ENCODE assay signal across 8 cellular contexts in genomic region chr3:99172736-99173657, GRCh38.
DNase-seq lines count a peak whose midpoint lies in the region; ATAC-seq and TF ChIP-seq lines count a peak whose summit lies in the region.

No MANE protein-coding gene starts in this region.

- H3K4me3 ChIP-seq in GM23338 (no peak overlapping the region), fibroblast of pulmonary artery (replicated peaks; ENCODE audit: low read depth, low read length) (no peak overlapping the region)

- H3K27me3 ChIP-seq in GM23338 (ENCODE audit: insufficient read depth): no peaks in the 10 kb centered on the region

- no peaks in the 10 kb centered on the region for H3F3A ChIP-seq in GM23338 (replicated peaks; ENCODE audit: low read depth)

- ATAC-seq in GM23338: peak; percentile 96

- no peak overlapping the region for H3K27ac Mint-ChIP-seq in GM23338

- intact Hi-C loops in posterior vena cava (cut with DNase I): loop anchor here in 1 of 2 donors (5.0 kb wide), 1 partner anchor 151 kb away; no protein-coding TSS in a partner anchor

- H3K4me1 Mint-ChIP-seq in GM23338: no peaks in the 10 kb centered on the region

- H3K4me3 Mint-ChIP-seq in GM23338: no peak overlapping the region

- no peaks in the 10 kb centered on the region for H3K79me2 ChIP-seq in GM23338 (replicated peaks; ENCODE audit: insufficient read depth)

- peak; percentile 61 for DNase-seq in activated effector memory CD4-positive, alpha-beta T cell treated with anti-CD3 and anti-CD28 coated beads, Interleukin-2, amount 50 U/mL, for 16 hours
- no peak for DNase-seq in activated effector memory CD4-positive, alpha-beta T cell treated with Interleukin-2 at 50 U/mL for 16 hours
- DNase-seq in GM23338 (ENCODE audit: low spot score): peak; percentile 84
- peak; percentile 82 for DNase-seq in M059J (ENCODE audit: low read depth)
- peak; percentile 69 for DNase-seq in SW480 (ENCODE audit: low spot score)
- DNase-seq in fibroblast of pulmonary artery (ENCODE audit: low read depth): peak; percentile 88
- peak; percentile 59 for DNase-seq in posterior vena cava (ENCODE audit: low spot score)
- DNase-seq in NCI-H345 (lab: John Stamatoyannopoulos, UW): no peak

- H4K20me1 ChIP-seq in GM23338 (replicated peaks; ENCODE audit: insufficient read depth): no peaks in the 10 kb centered on the region

- no peaks in the 10 kb centered on the region for H3K36me3 Mint-ChIP-seq in GM23338 (ENCODE audit: low read depth)

- no peaks in the 10 kb centered on the region for H3K4me1 ChIP-seq in GM23338 (ENCODE audit: insufficient read depth)

- H3K9me2 ChIP-seq in GM23338 (ENCODE audit: insufficient read depth): no peaks in the 10 kb centered on the region

- H3K27me3 Mint-ChIP-seq in GM23338 (ENCODE audit: insufficient read depth, low read depth, poor library complexity): no peaks in the 10 kb centered on the region

- H3K27ac ChIP-seq in GM23338 (ENCODE audit: low read depth): no peak overlapping the region

- H2AFZ ChIP-seq in GM23338: peak overlapping the region; percentile 95

- no peak overlapping the region for H3K4me2 ChIP-seq in GM23338

- TF ChIP-seq CTCF in GM23338 (conservative IDR thresholded peaks at IDR 0.05; ENCODE audit: low read depth in 2 of 2) (peak; percentile 83 to 86), fibroblast of pulmonary artery (IDR thresholded peaks at IDR 0.05; ENCODE audit: low read length, missing control alignments) (peak; percentile 90)

- H3K9me3 Mint-ChIP-seq in GM23338: no peaks in the 10 kb centered on the region; the same call in 2 of the 3 replicates

- H3K36me3 ChIP-seq in GM23338 (ENCODE audit: insufficient read depth): no peaks in the 10 kb centered on the region

TF ChIP-seq in GM23338, 12 proteins besides CTCF, POLR2A, EP300 and RAD21:
- no peak for TF ChIP-seq ZNF462 (CRISPR knock-in tag; IDR thresholded peaks at IDR 0.05)
- TF ChIP-seq ZNF114 (CRISPR knock-in tag; IDR thresholded peaks at IDR 0.05): no peak
- TF ChIP-seq JUNB (IDR thresholded peaks at IDR 0.05; ENCODE audit: unreplicated experiment): no peak
- TF ChIP-seq ZNF331 (CRISPR knock-in tag; IDR thresholded peaks at IDR 0.05; ENCODE audit: low read depth): no peak
- TF ChIP-seq EZH2 (IDR thresholded peaks at IDR 0.05; ENCODE audit: low read depth, unreplicated experiment): no peak
- TF ChIP-seq STAT1 (IDR thresholded peaks at IDR 0.05; ENCODE audit: unreplicated experiment): no peak
- TF ChIP-seq NANOG (IDR thresholded peaks at IDR 0.05; ENCODE audit: borderline replicate concordance): no peak

Comparison
In these comparisons a context has a peak if more than half of its experiments do, and no peak if none do; other contexts are left out.
1. DNase-seq: peak in activated effector memory CD4-positive, alpha-beta T cell treated with anti-CD3 and anti-CD28 coated beads, Interleukin-2, amount 50 U/mL, for 16 hours (single experiment), GM23338 (single experiment), M059J (single experiment), SW480 (single experiment), fibroblast of pulmonary artery (single experiment) and posterior vena cava (single experiment); none in activated effector memory CD4-positive, alpha-beta T cell treated with Interleukin-2 at 50 U/mL for 16 hours (single experiment) and NCI-H345 (single experiment).